19 cellular contexts compared by ENCODE assay signal in genomic region chr9:137879566-137880150, GRCh38. TPM values are rescaled to one million over a fixed set of nuclear protein-coding genes. Genes with fewer than 3 reads are reported as not detected.
DNase-seq lines count a peak whose midpoint lies in the region; ATAC-seq and TF ChIP-seq lines count a peak whose summit lies in the region.
"Had no signal": no experiment of that assay in that cellular context is flagged by ENCODE, and none has a peak within 500 bp of the region (broad histone marks: within the 10 kb centered on the region; RNA-seq: fewer than 3 reads in every experiment).

No MANE protein-coding gene starts in this region.

- H3K27me3 Mint-ChIP-seq in T-helper 17 cell (peaks cover 41% of the 10 kb centered on the region), glutamatergic neuron (ENCODE audit: unreplicated experiment) (peaks cover 14% of the 10 kb centered on the region)

- H3K4me2 ChIP-seq in neuronal stem cell (ENCODE audit: insufficient read depth, low read length, poor library complexity, severe bottlenecking), result no peak overlapping the region

- no peaks in the 10 kb centered on the region for H3K36me3 ChIP-seq in neuronal stem cell (replicated peaks in 1 of 2; ENCODE audit: control insufficient read depth in 2 of 2, insufficient read depth in 2 of 2, low read length in 2 of 2)
- H3K36me3 ChIP-seq: HAP-1, SJSA1 had no signal

- H4K91ac ChIP-seq in neuronal stem cell (ENCODE audit: low read depth, low read length, poor library complexity), result no peak overlapping the region

- no peak overlapping the region for H2BK5ac ChIP-seq in neuronal stem cell (ENCODE audit: low read length)

- no peak overlapping the region for H4K8ac ChIP-seq in neuronal stem cell (ENCODE audit: low read depth, low read length)

- no peak for TF ChIP-seq CTCF in glutamatergic neuron (IDR thresholded peaks at IDR 0.05; ENCODE audit: partially characterized antibody, unreplicated experiment)

- H2BK120ac ChIP-seq in neuronal stem cell (ENCODE audit: low read depth, low read length), result no peak overlapping the region

- DNase-seq in D341Med (ENCODE audit: low spot score), result peak; percentile 9
- DNase-seq in T-helper 17 cell, result no peak
- DNase-seq in glutamatergic neuron, result no peak
- no peak for DNase-seq in neuronal stem cell (ENCODE audit: low spot score)
- DNase-seq in stimulated activated CD4-positive, alpha-beta T cell treated with anti-CD3 and anti-CD28 coated beads, Interleukin-4, amount 100 ng/mL, for 4 hours, result no peak
- no peak for DNase-seq in cerebellar nuclear complex (lab: John Stamatoyannopoulos, UW)
- DNase-seq: ACHN, AML-193, Caco-2, DMS53, NCI-H187, NCI-H345, NCI-H526 treated with DMSO at 0.1 percent for 48 hours had no signal

- no peak overlapping the region for H3K27ac ChIP-seq in neuronal stem cell (replicated peaks; ENCODE audit: low read length)
- H3K27ac ChIP-seq: HL-60, RWPE1, SJSA1 had no signal

- peaks cover 0 to 28% (median 21%) of the 10 kb centered on the region in 3 experiments for H3K27me3 ChIP-seq in neuronal stem cell (ENCODE audit: control insufficient read depth in 3 of 3, insufficient read depth in 3 of 3, low read depth in 1 of 3, low read length in 3 of 3)
- H3K27me3 ChIP-seq: SJSA1 had no signal

- H2BK15ac ChIP-seq in neuronal stem cell (ENCODE audit: low read length), result no peak overlapping the region

- H2BK12ac ChIP-seq in neuronal stem cell (ENCODE audit: low read length), result no peak overlapping the region

- no peak overlapping the region for H3K4me3 ChIP-seq in neuronal stem cell (ENCODE audit: low read length in 2 of 2)
- H3K4me3 ChIP-seq: HAP-1, SJSA1 had no signal

- no CpG with 5 or more reads among the region's 8 CpGs for WGBS in neuronal stem cell (ENCODE audit: extremely low coverage in 2 of 2, insufficient read length in 2 of 2, insufficient replicate concordance in 1 of 2), 2 donors

- H3K4me3 Mint-ChIP-seq in T-helper 17 cell, result peak overlapping the region; percentile 19
- H3K4me3 Mint-ChIP-seq in glutamatergic neuron (ENCODE audit: unreplicated experiment), result peak overlapping the region; percentile 81

- peaks cover 3% of the 10 kb centered on the region for H3K9me3 Mint-ChIP-seq in glutamatergic neuron (ENCODE audit: unreplicated experiment)

- no peak overlapping the region for H2AFZ ChIP-seq in neuronal stem cell (ENCODE audit: low read length)

- peaks cover 2% of the 10 kb centered on the region for H3K36me3 Mint-ChIP-seq in T-helper 17 cell (ENCODE audit: low read depth)
- peaks cover 10% of the 10 kb centered on the region for H3K36me3 Mint-ChIP-seq in glutamatergic neuron (ENCODE audit: unreplicated experiment)

- H3K4me1 ChIP-seq in neuronal stem cell (ENCODE audit: control insufficient read depth in 2 of 2, insufficient read depth in 1 of 2, low read depth in 1 of 2, low read length in 2 of 2), result peaks cover 2% of the 10 kb centered on the region in 2 donors
- H3K4me1 ChIP-seq: Caco-2, HAP-1, SJSA1 had no signal

- no peak overlapping the region for H3K4ac ChIP-seq in neuronal stem cell (ENCODE audit: low read length)

- no peaks in the 10 kb centered on the region for H3K9me3 ChIP-seq in T-helper 17 cell (ENCODE audit: control insufficient read depth, low read length, poor library complexity, severe bottlenecking)
- H3K9me3 ChIP-seq in neuronal stem cell (replicated peaks in 1 of 2; ENCODE audit: control insufficient read depth in 2 of 2, insufficient read depth in 1 of 2, low read depth in 1 of 2, low read length in 2 of 2), result peaks cover 8 to 20% of the 10 kb centered on the region in 2 donors
- H3K9me3 ChIP-seq: Caco-2, HAP-1 had no signal

- H3K23ac ChIP-seq in neuronal stem cell (ENCODE audit: low read depth, low read length, poor library complexity), result no peak overlapping the region

- ATAC-seq in T-helper 17 cell (no peak), GM19463 (IDR thresholded peaks at IDR 0.05; ENCODE audit: unreplicated experiment) (no peak)

- H3K79me1 ChIP-seq in neuronal stem cell (ENCODE audit: low read depth, low read length), result peaks cover 2% of the 10 kb centered on the region

- no peak overlapping the region for H3K27ac Mint-ChIP-seq in T-helper 17 cell
- no peak overlapping the region for H3K27ac Mint-ChIP-seq in glutamatergic neuron (ENCODE audit: unreplicated experiment)

- no peak overlapping the region for H3K18ac ChIP-seq in neuronal stem cell (ENCODE audit: low read length)

- no peak overlapping the region for H2AK5ac ChIP-seq in neuronal stem cell (ENCODE audit: low read depth, low read length)

- H3K4me1 Mint-ChIP-seq in T-helper 17 cell, result peaks cover 2% of the 10 kb centered on the region
- H3K4me1 Mint-ChIP-seq in glutamatergic neuron (ENCODE audit: low read depth, unreplicated experiment), result peaks cover 18% of the 10 kb centered on the region

- H3K9ac ChIP-seq in neuronal stem cell (ENCODE audit: low read depth, low read length, poor library complexity), result no peak overlapping the region

- peak overlapping the region; percentile 56 for H3K14ac ChIP-seq in neuronal stem cell (ENCODE audit: low read length)

RNA-seq across cellular contexts. Expression of gene CACNA1B, which starts 2.1 kb away (rescaled TPM):
- total RNA-seq in T-helper 17 cell (under 1 TPM in 1 of 2 donors, not detected in 1; 0.22 TPM), glutamatergic neuron (ENCODE audit: unreplicated experiment) (84.4 TPM)
- 0.46 TPM for polyA plus RNA-seq in neuronal stem cell (2013, experiment 1 of 2)
- polyA plus RNA-seq in neuronal stem cell (2013, experiment 2 of 2), result 0.47 TPM
- total RNA-seq: LHCN-M2 had no signal

Comparison
In these comparisons a context has a peak if more than half of its experiments do, and no peak if none do; other contexts are left out.
1. RNA of gene CACNA1B, which starts 2.1 kb away (total RNA-seq): 84.4 TPM in glutamatergic neuron (single experiment); 0.22 TPM in T-helper 17 cell; every median in the first group is over 10 times any median in the second.